8 cellular contexts compared by ENCODE assay signal in the genomic region with DNA sequence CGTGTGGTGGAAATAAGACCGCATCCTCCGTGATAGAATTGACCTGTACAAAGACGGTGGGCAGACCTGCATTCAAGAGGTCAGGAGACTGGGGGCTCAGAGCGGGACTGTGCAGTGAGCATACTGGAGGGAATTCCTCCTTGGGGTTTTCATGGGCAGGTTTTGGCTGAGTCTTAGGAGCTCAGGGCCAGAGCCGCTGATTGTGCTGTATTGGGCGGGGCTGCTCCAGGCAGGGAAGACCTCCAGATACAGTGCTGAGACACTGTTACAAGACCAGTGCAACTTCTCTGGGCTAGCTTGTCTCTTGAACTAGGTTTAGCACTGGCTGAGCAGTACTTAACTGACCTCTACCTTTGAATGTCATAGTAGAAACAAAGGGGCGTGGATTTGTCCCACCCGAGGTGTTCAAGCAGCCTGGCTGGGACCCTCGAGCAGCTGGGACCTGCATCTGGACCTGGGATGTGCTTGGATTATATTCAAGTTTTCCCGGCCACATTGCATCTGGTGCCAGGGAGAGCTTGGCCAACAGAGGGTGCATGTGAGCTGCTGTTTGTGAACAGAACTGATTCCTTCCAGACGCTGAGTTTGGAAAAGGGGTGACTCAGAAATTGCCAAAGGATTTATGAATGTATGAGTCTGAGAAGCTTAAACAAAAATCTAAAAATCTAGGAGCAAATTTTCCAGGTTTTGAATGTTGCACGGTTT. TPM values are rescaled to one million over a fixed set of nuclear protein-coding genes. Genes with fewer than 3 reads are reported as not detected.
A peak's percentile ranks its signal among the peaks of the same experiment; 100 is the strongest.
DNase-seq lines count a peak whose midpoint lies in the region; ATAC-seq lines count a peak whose summit lies in the region.

No MANE protein-coding gene starts in this region.

- ATAC-seq in GM21360 (IDR thresholded peaks at IDR 0.05; ENCODE audit: unreplicated experiment) = no peak

- DNase-seq in NCI-H524 (lab: John Stamatoyannopoulos, UW) (peak; percentile 18 to 72), NCI-H524 treated with DMSO at 0.1 percent for 48 hours (lab: John Stamatoyannopoulos, UW) (no peak), NCI-H226 (peak; percentile 15), ecto neural progenitor cell (ENCODE audit: low spot score) (peak; percentile 63), lung microvascular endothelial cell (ENCODE audit: low read depth in 2 of 2) (peak; percentile 45 to 69), GDM1 (lab: John Stamatoyannopoulos, UW) (no peak), NCI-H2196 treated with DMSO at 0.1 percent for 48 hours (lab: John Stamatoyannopoulos, UW; ENCODE audit: unreplicated experiment) (no peak)

RNA-seq across cellular contexts. Expression of a gene that starts 33.4 kb away (rescaled TPM):
- total RNA-seq in lung microvascular endothelial cell = not detected in 2 replicates

Comparison
In these comparisons a context has a peak if more than half of its experiments do, and no peak if none do; other contexts are left out.
1. DNase-seq: peak in NCI-H524 (2 of 2), NCI-H226 (single experiment), ecto neural progenitor cell (single experiment) and lung microvascular endothelial cell (2 of 2); none in NCI-H524 treated with DMSO at 0.1 percent for 48 hours (single experiment), GDM1 (single experiment) and NCI-H2196 treated with DMSO at 0.1 percent for 48 hours (single experiment).